In the genomic region with DNA sequence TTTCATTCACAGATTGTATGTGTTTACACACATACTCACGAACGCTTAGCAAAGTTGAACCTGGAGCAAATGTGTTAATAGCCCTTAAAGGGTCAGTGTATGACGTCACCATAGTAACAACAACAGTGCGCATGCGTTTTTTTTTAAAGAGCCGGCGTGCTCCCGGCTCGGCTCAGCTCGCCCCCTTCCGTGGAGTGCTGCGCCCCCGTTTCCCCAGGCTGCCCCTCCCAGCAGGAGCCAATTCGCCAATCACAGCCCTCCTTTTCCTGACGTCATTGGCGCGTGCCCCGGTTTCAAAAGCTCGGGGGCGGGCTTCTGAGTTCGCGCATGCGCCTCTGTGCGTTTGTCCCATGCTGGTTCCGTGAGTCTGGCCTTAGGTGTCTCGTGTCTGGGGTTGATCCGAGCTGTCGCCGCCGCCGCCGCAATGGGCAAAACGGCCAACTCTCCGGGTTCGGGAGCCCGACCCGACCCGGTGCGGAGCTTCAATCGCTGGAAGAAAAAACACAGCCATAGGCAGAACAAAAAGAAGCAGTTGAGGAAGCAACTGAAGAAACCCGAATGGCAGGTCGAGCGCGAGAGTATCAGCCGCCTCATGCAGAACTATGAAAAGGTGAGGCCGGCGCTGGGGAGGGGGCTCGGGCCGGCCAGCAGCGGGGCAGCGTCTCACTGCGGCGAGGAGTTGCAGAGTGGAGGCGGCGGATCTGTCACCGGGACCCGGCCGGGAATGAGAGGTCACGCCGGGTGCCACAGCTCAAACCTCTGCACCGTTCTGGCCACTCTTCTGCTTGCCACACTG, we compare ENCODE assay signal across 8 cellular contexts. TPM values are rescaled to one million over a fixed set of nuclear protein-coding genes. Genes with fewer than 3 reads are reported as not detected.
A peak's percentile ranks its signal among the peaks of the same experiment; 100 is the strongest.
DNase-seq lines count a peak whose midpoint lies in the region; ATAC-seq, FAIRE-seq and TF ChIP-seq lines count a peak whose summit lies in the region.

Gene DDX10, plus strand, starts transcription at position 340 of the 796 bp plus-strand sequence. Its CDS starts 85 bp downstream, at position 425.

- DNase-seq in GM12891 (ENCODE audit: insufficient read length, low spot score) = peak; percentile 77
- DNase-seq in NCI-H1436 treated with DMSO at 0.1 percent for 48 hours (lab: John Stamatoyannopoulos, UW) = peak; percentile 92
- DNase-seq in T-cell = peak; percentile 93 to 99 (median 97)
- peak; percentile 98 to 99 (median 98) for DNase-seq in heart left ventricle
- peak; percentile 98 for DNase-seq in pons (ENCODE audit: low spot score)
- DNase-seq in type B pancreatic cell (ENCODE audit: extremely low spot score, unreplicated experiment) = peak; percentile 98

- H3K4me3 Mint-ChIP-seq in T-cell (peak within 1 kb of the TSS; percentile 93 to 100 (median 100)), type B pancreatic cell (peak within 1 kb of the TSS; percentile 100)

- TF ChIP-seq CTCF in heart left ventricle (IDR thresholded peaks at IDR 0.05) (peak in 4 of 12 donors; percentile 34 to 43 (median 38)), type B pancreatic cell (conservative IDR thresholded peaks at IDR 0.05) (peak; percentile 11)

- POLR2A ChIA-PET in T-cell (lab: Charles Lee) = interaction anchor here (0.6 to 1.1 kb wide), 5 partner anchors 89 to 656 kb away, joined by 3 to 5 read pairs (median 3); partner anchors contain the start of genes C11orf65 (in 1 of the 2) and CUL5 (in 1 of the 2)

- H3K27me3 Mint-ChIP-seq in T-cell = no peaks in the 10 kb centered on the region
- H3K27me3 Mint-ChIP-seq in type B pancreatic cell = no peaks in the 10 kb centered on the region

- no peaks in the 10 kb centered on the region for H3K9me3 Mint-ChIP-seq in T-cell
- peaks cover 1% of the 10 kb centered on the region for H3K9me3 Mint-ChIP-seq in type B pancreatic cell

- H3K27ac ChIP-seq in adipose tissue (ENCODE audit: low read depth, low read length) (no peak within 1 kb of the TSS), heart left ventricle (peak within 1 kb of the TSS in 11 of 12 donors; percentile 22 to 82 (median 64))

- 0 to 1% (median 1%) methylated on average over 61 of the region's 61 CpGs for WGBS in adipose tissue, 3 donors
- WGBS in heart left ventricle, 4 donors = 0 to 1% (median 0%) methylated on average over 56 to 61 of the region's 61 CpGs

- intact Hi-C loops in heart left ventricle (cut with DNase I) = loop anchor here in 1 of 10 donors (10.0 kb wide), 3 partner anchors 170 to 660 kb away; partner anchors contain the start of genes C11orf65, CUL5 and POGLUT3

- peak within 1 kb of the TSS; percentile 91 to 94 for H3K27ac Mint-ChIP-seq in T-cell
- peak within 1 kb of the TSS; percentile 97 for H3K27ac Mint-ChIP-seq in type B pancreatic cell

- H3K36me3 ChIP-seq in heart left ventricle = peaks cover 0 to 22% (median 0%) of the 10 kb centered on the region in 9 donors

- H3K4me3 ChIP-seq in heart left ventricle = peak within 1 kb of the TSS; percentile 53 to 99 (median 82)

- CTCF ChIA-PET in T-cell (lab: Charles Lee) = interaction anchor here (0.5 to 3.8 kb wide), 11 partner anchors 9 to 1102 kb away, joined by 3 to 21 read pairs (median 3); partner anchors contain the start of gene CUL5 (in 1 of the 2)

- no peak for TF ChIP-seq POLR2A in GM12891 (IDR thresholded peaks at IDR 0.05; ENCODE audit: low read depth, low read length)
- TF ChIP-seq POLR2A in heart left ventricle (IDR thresholded peaks at IDR 0.05) = peak in 1 of 2 donors; percentile 60

- H3K27me3 ChIP-seq in heart left ventricle = no peaks in the 10 kb centered on the region

- peak; percentile 97 for FAIRE-seq in GM12891 (lab: Jason Lieb, UNC)

- no peaks in the 10 kb centered on the region for H3K9me3 ChIP-seq in heart left ventricle

- ATAC-seq in HG02840 (IDR thresholded peaks at IDR 0.05; ENCODE audit: low FRiP score, unreplicated experiment) (peak; percentile 77), T-cell (replicated peaks in 1 of 4) (peak; percentile 99 to 100 (median 100)), heart left ventricle (peak; percentile 99 to 100 (median 100))

- peaks cover 0 to 32% (median 23%) of the 10 kb centered on the region in 12 donors for H3K4me1 ChIP-seq in heart left ventricle

- H3K36me3 Mint-ChIP-seq in T-cell = peaks cover 14% of the 10 kb centered on the region
- peaks cover 16% of the 10 kb centered on the region for H3K36me3 Mint-ChIP-seq in type B pancreatic cell

- H3K4me1 Mint-ChIP-seq in T-cell (peaks cover 48 to 51% (median 49%) of the 10 kb centered on the region in 3 donors), type B pancreatic cell (ENCODE audit: unreplicated experiment) (peaks cover 39% of the 10 kb centered on the region)

TF ChIP-seq in GM12891, 5 proteins besides CTCF, POLR2A, EP300 and RAD21:
- TF ChIP-seq POLR2AphosphoS5 (IDR thresholded peaks at IDR 0.05; ENCODE audit: low read depth, low read length) (no peak), POU2F2 (IDR thresholded peaks at IDR 0.05; ENCODE audit: low read depth, low read length) (no peak; the same call in 1 of the 2 replicates), TAF1 (IDR thresholded peaks at IDR 0.05; ENCODE audit: low read depth, low read length) (no peak), PAX5 (IDR thresholded peaks at IDR 0.05; ENCODE audit: insufficient read depth, low read length, severe bottlenecking) (no peak), SPI1 (IDR thresholded peaks at IDR 0.05; ENCODE audit: low read depth, low read length) (no peak)
TF ChIP-seq in GM12891: peak in this region for 0.

RNA-seq across cellular contexts. Expression of gene DDX10, which starts in this region (rescaled TPM):
- polyA plus RNA-seq in GM12891 (2012; ENCODE audit: low read depth, missing spikeins) = 18.5 TPM
- total RNA-seq in T-cell = 10 to 100 TPM; 23.5 to 30.0 (median 27.0) TPM
- 10 to 100 TPM; 12.3 to 28.9 (median 13.0) TPM for polyA plus RNA-seq in adipose tissue
- total RNA-seq in heart left ventricle = 10 to 100 TPM in 7 of 9 donors, 1 to 10 TPM in 2; 8.3 to 17.2 (median 12.1) TPM
- polyA plus RNA-seq in heart left ventricle = 10 to 100 TPM; 12.6 to 14.7 TPM
- total RNA-seq in type B pancreatic cell (ENCODE audit: low replicate concordance) = 26.3 and 34.7 TPM in 2 replicates
